In the genomic region with DNA sequence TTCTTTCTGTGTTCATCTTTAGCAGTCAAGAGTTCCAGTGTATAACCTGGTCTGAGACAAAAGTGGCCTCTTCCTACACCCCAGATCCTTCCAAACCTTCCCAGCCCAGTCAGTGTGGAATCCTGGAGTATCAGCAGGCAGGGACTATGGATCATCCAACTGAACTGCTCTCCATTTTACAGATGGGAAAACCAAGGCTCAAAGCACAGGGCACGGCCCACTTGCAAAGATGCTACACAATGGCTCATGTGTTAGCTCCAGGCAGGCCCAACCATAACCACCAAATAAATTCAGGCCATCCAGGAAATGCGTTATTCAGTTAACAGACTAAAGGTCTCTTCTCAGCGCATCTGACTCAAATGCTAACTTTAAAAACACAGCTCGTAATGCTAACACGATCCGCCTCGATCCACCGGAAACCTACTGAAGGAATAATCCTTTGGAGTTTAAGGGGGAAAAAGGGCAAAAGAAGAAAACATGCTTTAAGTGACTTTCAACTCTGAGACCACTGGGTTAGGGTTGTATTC, we compare ENCODE assay signal across 1 cellular context.
TF ChIP-seq lines count a peak whose summit lies in the region.

No MANE protein-coding gene starts in this region.

TF ChIP-seq in IMR-90, 13 proteins besides CTCF, POLR2A, EP300 and RAD21:
- TF ChIP-seq, protein P1, sequence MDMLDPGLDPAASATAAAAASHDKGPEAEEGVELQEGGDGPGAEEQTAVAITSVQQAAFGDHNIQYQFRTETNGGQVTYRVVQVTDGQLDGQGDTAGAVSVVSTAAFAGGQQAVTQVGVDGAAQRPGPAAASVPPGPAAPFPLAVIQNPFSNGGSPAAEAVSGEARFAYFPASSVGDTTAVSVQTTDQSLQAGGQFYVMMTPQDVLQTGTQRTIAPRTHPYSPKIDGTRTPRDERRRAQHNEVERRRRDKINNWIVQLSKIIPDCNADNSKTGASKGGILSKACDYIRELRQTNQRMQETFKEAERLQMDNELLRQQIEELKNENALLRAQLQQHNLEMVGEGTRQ (IDR thresholded peaks at IDR 0.05; ENCODE audit: low read depth, low read length): no peak
- no peak for TF ChIP-seq MAFK (IDR thresholded peaks at IDR 0.05; ENCODE audit: low read depth, low read length)
- no peak for TF ChIP-seq SMC3 (IDR thresholded peaks at IDR 0.05; ENCODE audit: low read depth, low read length)
- TF ChIP-seq RFX5 (IDR thresholded peaks at IDR 0.05; ENCODE audit: low read depth, low read length): no peak
- TF ChIP-seq CEBPB (IDR thresholded peaks at IDR 0.05; ENCODE audit: low read depth, low read length): no peak
- TF ChIP-seq, protein P2, sequence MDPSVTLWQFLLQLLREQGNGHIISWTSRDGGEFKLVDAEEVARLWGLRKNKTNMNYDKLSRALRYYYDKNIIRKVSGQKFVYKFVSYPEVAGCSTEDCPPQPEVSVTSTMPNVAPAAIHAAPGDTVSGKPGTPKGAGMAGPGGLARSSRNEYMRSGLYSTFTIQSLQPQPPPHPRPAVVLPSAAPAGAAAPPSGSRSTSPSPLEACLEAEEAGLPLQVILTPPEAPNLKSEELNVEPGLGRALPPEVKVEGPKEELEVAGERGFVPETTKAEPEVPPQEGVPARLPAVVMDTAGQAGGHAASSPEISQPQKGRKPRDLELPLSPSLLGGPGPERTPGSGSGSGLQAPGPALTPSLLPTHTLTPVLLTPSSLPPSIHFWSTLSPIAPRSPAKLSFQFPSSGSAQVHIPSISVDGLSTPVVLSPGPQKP (IDR thresholded peaks at IDR 0.05; ENCODE audit: borderline replicate concordance, low read depth, low read length): no peak
- no peak for TF ChIP-seq NFE2L2 (IDR thresholded peaks at IDR 0.05; ENCODE audit: low read depth, low read length)
- TF ChIP-seq FOS (IDR thresholded peaks at IDR 0.05; ENCODE audit: low read depth, low read length): no peak
- TF ChIP-seq CHD1 (IDR thresholded peaks at IDR 0.05; ENCODE audit: low read depth, low read length): no peak
